ENCODE assay signal across 26 cellular contexts in genomic region chr18:35253655-35254287, GRCh38.
"Had no signal": no experiment of that assay in that cellular context is flagged by ENCODE, and none has a peak within 500 bp of the region (broad histone marks: within the 10 kb centered on the region; RNA-seq: fewer than 3 reads in every experiment).

No MANE protein-coding gene starts in this region.

- H3K4me3 ChIP-seq: dorsolateral prefrontal cortex, gastrocnemius medialis, lung, ovary, psoas muscle, skin epidermis, spleen, thoracic aorta, tibial nerve, upper lobe of right lung, uterus had no signal

- FAIRE-seq: keratinocyte had no signal

- ATAC-seq: esophagus mucosa; gastrocnemius medialis; left ventricle myocardium superior; natural killer cell; psoas muscle; right cardiac atrium; stimulated activated memory B cell treated with anti-CD40 and anti-IgM and Interleukin-4, amounts not matched to agents 10 μg/mL and 1 μg/mL and 100 μg/mL, for 72 hours; stimulated activated naive CD8-positive, alpha-beta T cell treated with anti-CD3 and anti-CD28 coated beads, Interleukin-15, Interleukin-2, amounts not matched to agents 100 U/mL and 50 U/mL, for 24 hours; upper lobe of right lung had no signal

- H3K27ac ChIP-seq: dorsolateral prefrontal cortex, epithelial cell of prostate, gastrocnemius medialis, ovary, psoas muscle, skin epidermis, spleen, thoracic aorta, tibial nerve, upper lobe of right lung, uterus had no signal

- DNase-seq: dorsolateral prefrontal cortex; effector CD4-positive, alpha-beta T cell; foreskin fibroblast; gastrocnemius medialis; head of caudate nucleus; left ventricle myocardium superior; natural killer cell; occipital lobe; ovary; posterior cingulate gyrus; psoas muscle; right cardiac atrium; spleen; stimulated activated CD4-positive, alpha-beta T cell treated with anti-CD3 and anti-CD28 coated beads, Interleukin-4, amount 100 ng/mL, for 4 hours; stimulated activated naive CD8-positive, alpha-beta T cell treated with anti-CD3 and anti-CD28 coated beads, Interleukin-15, Interleukin-2, amounts not matched to agents 100 U/mL and 50 U/mL, for 24 hours; substantia nigra; upper lobe of right lung; uterus had no signal

- H3K4me1 ChIP-seq: gastrocnemius medialis, psoas muscle, spleen, tibial nerve, upper lobe of right lung, uterus had no signal

- H3K9me3 ChIP-seq: gastrocnemius medialis, ovary, thoracic aorta, upper lobe of right lung, uterus had no signal

- H3K27me3 ChIP-seq: dorsolateral prefrontal cortex, gastrocnemius medialis, ovary, spleen, tibial nerve, upper lobe of right lung, uterus had no signal

- H3K36me3 ChIP-seq: ovary, uterus had no signal
